In the genomic region with DNA sequence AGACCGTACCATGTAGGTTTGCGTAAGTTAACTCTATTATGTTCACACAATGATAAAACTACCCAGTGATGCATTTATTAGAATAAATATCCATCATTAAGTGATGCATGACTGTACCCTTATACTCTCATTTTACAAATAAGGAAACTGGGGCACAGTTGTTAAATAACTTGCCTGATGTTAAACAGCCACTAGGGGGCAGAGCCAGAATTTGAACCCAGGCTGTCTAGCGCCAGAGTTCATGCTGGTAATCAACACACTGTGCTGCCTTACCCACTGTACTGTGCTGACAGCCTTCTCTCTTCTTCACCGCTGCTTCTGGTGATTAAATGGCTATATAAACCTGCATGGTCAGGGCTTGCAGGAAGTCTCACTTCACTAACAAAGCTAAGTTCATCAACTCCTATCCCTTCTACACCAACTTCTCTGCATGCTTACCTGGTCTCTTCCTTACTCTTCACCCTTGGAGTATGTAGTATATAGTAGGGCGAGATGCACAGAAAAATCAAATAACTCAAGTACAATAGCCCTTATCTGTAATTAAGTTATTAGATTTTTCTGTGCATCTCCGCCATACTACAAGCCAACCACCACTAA, we compare ENCODE assay signal across 9 cellular contexts. TPM values are rescaled to one million over a fixed set of nuclear protein-coding genes. Genes with fewer than 3 reads are reported as not detected.
DNase-seq lines count a peak whose midpoint lies in the region; ATAC-seq, FAIRE-seq and TF ChIP-seq lines count a peak whose summit lies in the region.
"Had no signal": no experiment of that assay in that cellular context is flagged by ENCODE, and none has a peak within 500 bp of the region (broad histone marks: within the 10 kb centered on the region; RNA-seq: fewer than 3 reads in every experiment).

No MANE protein-coding gene starts in this region.

- no peaks in the 10 kb centered on the region for H3K36me3 Mint-ChIP-seq in activated CD8-positive, alpha-beta T cell treated with anti-CD3 and anti-CD28 coated beads for 36 hours (ENCODE audit: low read depth)

- TF ChIP-seq CTCF in GM12865 (IDR thresholded peaks at IDR 0.05; ENCODE audit: insufficient read depth, low read depth, low read length, missing control alignments) (peak; percentile 71), LNCAP (IDR thresholded peaks at IDR 0.05) (peak; percentile 59; the same call in 1 of the 2 replicates), esophagus muscularis mucosa (IDR thresholded peaks at IDR 0.05) (peak in 2 of 3 experiments; percentile 41 to 47), pancreas (IDR thresholded peaks at IDR 0.05) (peak in 3 of 4 donors; percentile 50 to 59 (median 55))
- TF ChIP-seq CTCF in activated CD8-positive, alpha-beta T cell treated with anti-CD3 and anti-CD28 coated beads for 36 hours (IDR thresholded peaks at IDR 0.05): peak; percentile 79

- H3K4me1 Mint-ChIP-seq in activated CD8-positive, alpha-beta T cell treated with anti-CD3 and anti-CD28 coated beads for 36 hours (ENCODE audit: low read depth): no peaks in the 10 kb centered on the region

- no peak overlapping the region for H3K4me3 Mint-ChIP-seq in activated CD8-positive, alpha-beta T cell treated with anti-CD3 and anti-CD28 coated beads for 36 hours

- peak; percentile 79 for ATAC-seq in activated CD8-positive, alpha-beta T cell treated with anti-CD3 and anti-CD28 coated beads for 36 hours
- ATAC-seq in pancreas (peak in 3 of 4 donors; percentile 51 to 83 (median 65)), HG02884 (IDR thresholded peaks at IDR 0.05; ENCODE audit: unreplicated experiment) (no peak), HG03159 (IDR thresholded peaks at IDR 0.05; ENCODE audit: unreplicated experiment) (no peak)

- H3K4me3 ChIP-seq in GM12865 (ENCODE audit: low read depth, low read length): no peak overlapping the region
- no peak overlapping the region for H3K4me3 ChIP-seq in esophagus muscularis mucosa
- no peak overlapping the region for H3K4me3 ChIP-seq in pancreas
- H3K4me3 ChIP-seq: SJSA1 had no signal

- H3K27ac Mint-ChIP-seq in activated CD8-positive, alpha-beta T cell treated with anti-CD3 and anti-CD28 coated beads for 36 hours: no peak overlapping the region

- DNase-seq in GM12865 (ENCODE audit: low read depth) (peak; percentile 75), esophagus muscularis mucosa (ENCODE audit: extremely low spot score) (peak; percentile 12), pancreas (peak in 2 of 6 donors; percentile 7 to 27), NCI-H2171 (lab: John Stamatoyannopoulos, UW) (no peak)
- DNase-seq in activated CD8-positive, alpha-beta T cell treated with anti-CD3 and anti-CD28 coated beads for 36 hours: peak; percentile 61

- intact Hi-C loops in activated CD8-positive, alpha-beta T cell treated with anti-CD3 and anti-CD28 coated beads for 36 hours (cut with micrococcal nuclease): loop anchor here (2.0 kb wide), 1 partner anchor 103 kb away; no protein-coding TSS in a partner anchor
- intact Hi-C loops in esophagus muscularis mucosa (cut with DNase I): no loop called here
- intact Hi-C loops in pancreas (cut with DNase I): no loop called here

- CTCF ChIA-PET in activated CD8-positive, alpha-beta T cell treated with anti-CD3 and anti-CD28 coated beads for 36 hours (lab: Charles Lee): interaction anchor here (0.9 to 1.0 kb wide), 2 partner anchors 40 to 103 kb away, joined by 6 to 7 read pairs; no protein-coding TSS in a partner anchor

- POLR2A ChIA-PET in activated CD8-positive, alpha-beta T cell treated with anti-CD3 and anti-CD28 coated beads for 36 hours (lab: Charles Lee): no interaction called here

- FAIRE-seq in pancreas (lab: Jason Lieb, UNC): no peak

- H3K36me3 ChIP-seq in esophagus muscularis mucosa (no peaks in the 10 kb centered on the region), pancreas (no peaks in the 10 kb centered on the region)
- H3K36me3 ChIP-seq: SJSA1 had no signal

- H3K27me3 ChIP-seq in esophagus muscularis mucosa: peaks cover 0 to 5% (median 0%) of the 10 kb centered on the region in 4 donors
- H3K27me3 ChIP-seq in pancreas: no peaks in the 10 kb centered on the region
- H3K27me3 ChIP-seq: SJSA1 had no signal

- TF ChIP-seq EP300 in esophagus muscularis mucosa (IDR thresholded peaks at IDR 0.05): no peak

- H3K9me3 Mint-ChIP-seq in activated CD8-positive, alpha-beta T cell treated with anti-CD3 and anti-CD28 coated beads for 36 hours: no peaks in the 10 kb centered on the region

- 83% methylated on average over 6 of the region's 6 CpGs for WGBS in esophagus muscularis mucosa
- WGBS in pancreas, 2 donors: 75 to 84% methylated on average over 6 of the region's 6 CpGs

- no peaks in the 10 kb centered on the region for H3K4me1 ChIP-seq in esophagus muscularis mucosa
- H3K4me1 ChIP-seq in pancreas: peaks cover 11 to 20% (median 14%) of the 10 kb centered on the region in 3 donors

- H3K27me3 Mint-ChIP-seq in activated CD8-positive, alpha-beta T cell treated with anti-CD3 and anti-CD28 coated beads for 36 hours: no peaks in the 10 kb centered on the region

- H3K27ac ChIP-seq in esophagus muscularis mucosa (replicated peaks in 1 of 4) (no peak overlapping the region), pancreas (no peak overlapping the region)
- H3K27ac ChIP-seq: SJSA1 had no signal

- no peaks in the 10 kb centered on the region for H3K9me3 ChIP-seq in esophagus muscularis mucosa
- H3K9me3 ChIP-seq in pancreas: no peaks in the 10 kb centered on the region
- H3K9me3 ChIP-seq: SJSA1 had no signal

- no peak for TF ChIP-seq POLR2A in esophagus muscularis mucosa (IDR thresholded peaks at IDR 0.05; ENCODE audit: low read depth)

RNA-seq across cellular contexts. Expression of a gene that starts 43.6 kb away (rescaled TPM):
- 10 to 100 TPM; 14.5 to 15.8 TPM for total RNA-seq in activated CD8-positive, alpha-beta T cell treated with anti-CD3 and anti-CD28 coated beads for 36 hours
- total RNA-seq in esophagus muscularis mucosa (10 to 100 TPM; 16.6 to 30.0 (median 23.3) TPM), pancreas (10 to 100 TPM; 14.6 to 26.9 (median 19.0) TPM)
- 10 to 100 TPM in 1 of 2 donors, 1 to 10 TPM in 1; 9.7 to 33.4 TPM for polyA plus RNA-seq in pancreas

RNA-seq across cellular contexts. Expression of a gene that starts 50.9 kb away (rescaled TPM):
- total RNA-seq in activated CD8-positive, alpha-beta T cell treated with anti-CD3 and anti-CD28 coated beads for 36 hours: 10 to 100 TPM; 62.0 to 66.9 TPM
- 1 to 10 TPM in 3 of 4 donors, under 1 TPM in 1; 0.83 to 3.1 (median 2.8) TPM for total RNA-seq in esophagus muscularis mucosa
- 10 to 100 TPM; 20.2 to 68.1 (median 37.4) TPM for total RNA-seq in pancreas
- polyA plus RNA-seq in pancreas: 100 to 1,000 TPM in 1 of 2 donors, 10 to 100 TPM in 1; 48.5 to 104 TPM

Comparison
In these comparisons a context has a peak if more than half of its experiments do, and no peak if none do; other contexts are left out.
1. ATAC-seq: peak in activated CD8-positive, alpha-beta T cell treated with anti-CD3 and anti-CD28 coated beads for 36 hours (single experiment) and pancreas (3 of 4); none in HG02884 (single experiment) and HG03159 (single experiment).
2. RNA of a gene that starts 50.9 kb away (total RNA-seq): 62.0 to 66.9 TPM in activated CD8-positive, alpha-beta T cell treated with anti-CD3 and anti-CD28 coated beads for 36 hours and 20.2 to 68.1 TPM in pancreas; 0.83 to 3.1 TPM in esophagus muscularis mucosa; every median in the first group is over 4 times any median in the second.
3. Peak in every context shown above with its lines, with median percentiles within 50 percentile points of each other: CTCF ChIP-seq.